22 cellular contexts compared by ENCODE assay signal in genomic region chr7:137946015-137946414, GRCh38. TPM values are rescaled to one million over a fixed set of nuclear protein-coding genes. Genes with fewer than 3 reads are reported as not detected.
DNase-seq lines count a peak whose midpoint lies in the region; TF ChIP-seq lines count a peak whose summit lies in the region.
"Had no signal": no experiment of that assay in that cellular context is flagged by ENCODE, and none has a peak within 500 bp of the region (broad histone marks: within the 10 kb centered on the region; RNA-seq: fewer than 3 reads in every experiment).

No MANE protein-coding gene starts in this region.

- H3K4me3 Mint-ChIP-seq in brain (peak overlapping the region in 1 of 5 experiments; percentile 5), osteocyte (ENCODE audit: unreplicated experiment) (no peak overlapping the region)
- H3K4me3 Mint-ChIP-seq: activated naive CD4-positive, alpha-beta T cell treated with anti-CD3 and anti-CD28 coated beads, Interleukin-2, amount 10 ng/mL, durations not matched to agents 7 days and 5 days; naive thymus-derived CD4-positive, alpha-beta T cell had no signal

- TF ChIP-seq CTCF in brain (conservative IDR thresholded peaks at IDR 0.05) (no peak), osteocyte (IDR thresholded peaks at IDR 0.05) (no peak), GM13977 (IDR thresholded peaks at IDR 0.05; ENCODE audit: extremely low read depth, insufficient read depth, missing control alignments) (no peak)

- H3K36me3 Mint-ChIP-seq in brain, result peaks cover 9% of the 10 kb centered on the region
- H3K36me3 Mint-ChIP-seq in osteocyte (ENCODE audit: unreplicated experiment), result peaks cover 18% of the 10 kb centered on the region

- in situ Hi-C loops in GM13977 (cut with MboI; ENCODE audit: low pct_unique_long_range_greater_than_20kb, low sequenced_read_pairs, unreplicated experiment), result no loop called here

- H3K9me3 Mint-ChIP-seq in brain, result no peaks in the 10 kb centered on the region
- no peaks in the 10 kb centered on the region for H3K9me3 Mint-ChIP-seq in osteocyte (ENCODE audit: unreplicated experiment)
- H3K9me3 Mint-ChIP-seq: activated naive CD4-positive, alpha-beta T cell treated with anti-CD3 and anti-CD28 coated beads, Interleukin-2, amount 10 ng/mL, durations not matched to agents 7 days and 5 days; naive thymus-derived CD4-positive, alpha-beta T cell had no signal

- H3K27ac Mint-ChIP-seq in brain (peak overlapping the region in 3 of 5 experiments; percentile 40 to 83 (median 79)), osteocyte (ENCODE audit: unreplicated experiment) (peak overlapping the region; percentile 78)
- H3K27ac Mint-ChIP-seq: activated naive CD4-positive, alpha-beta T cell treated with anti-CD3 and anti-CD28 coated beads, Interleukin-2, amount 10 ng/mL, durations not matched to agents 7 days and 5 days had no signal

- CTCF ChIA-PET in HEK293T (lab: Yijun Ruan, JAX), result no interaction called here

- DNase-seq in HEK293T (ENCODE audit: extremely low spot score) (no peak), NCI-H524 (lab: John Stamatoyannopoulos, UW) (peak; percentile 85 to 93), osteocyte (ENCODE audit: extremely low spot score, unreplicated experiment) (no peak), GM13977 (ENCODE audit: low spot score) (no peak), NCI-H128 (lab: John Stamatoyannopoulos, UW; ENCODE audit: unreplicated experiment) (no peak)
- DNase-seq in activated naive CD4-positive, alpha-beta T cell treated with Interleukin-2 at 50 U/mL for 16 hours, result no peak
- DNase-seq: activated CD4-positive, alpha-beta T cell treated with anti-CD3 and anti-CD28 coated beads, Interleukin-2, amount 50 U/mL, for 4 hours; activated CD4-positive, CD25-positive, alpha-beta regulatory T cell; activated naive CD4-positive, alpha-beta T cell treated with anti-CD3 and anti-CD28 coated beads, Interleukin-2, amount 10 ng/mL, durations not matched to agents 7 days and 5 days; left ventricle myocardium superior; naive thymus-derived CD4-positive, alpha-beta T cell; NCI-H1048; NCI-H2029; NCI-H446 treated with DMSO at 0.1 percent for 48 hours; ovary; SIG-M5; small intestine; stimulated activated CD4-positive, alpha-beta T cell treated with anti-CD3 and anti-CD28 coated beads, Interleukin-1b, Interleukin-23, amount 100 ng/mL, for 48 hours; stimulated activated CD8-positive, alpha-beta memory T cell treated with anti-CD3 and anti-CD28 coated beads, Interleukin-4, amount 100 ng/mL, for 48 hours; SW 1271; transverse colon had no signal

- H3K4me1 Mint-ChIP-seq in brain (peaks cover 56% of the 10 kb centered on the region), osteocyte (ENCODE audit: unreplicated experiment) (peaks cover 79% of the 10 kb centered on the region)

- POLR2A ChIA-PET in HEK293T (lab: Yijun Ruan, JAX), result no interaction called here

- H3K27me3 Mint-ChIP-seq in brain, result no peaks in the 10 kb centered on the region
- H3K27me3 Mint-ChIP-seq in osteocyte (ENCODE audit: unreplicated experiment), result no peaks in the 10 kb centered on the region
- H3K27me3 Mint-ChIP-seq: activated naive CD4-positive, alpha-beta T cell treated with anti-CD3 and anti-CD28 coated beads, Interleukin-2, amount 10 ng/mL, durations not matched to agents 7 days and 5 days; naive thymus-derived CD4-positive, alpha-beta T cell had no signal

TF ChIP-seq in HEK293T, 16 proteins besides CTCF, POLR2A, EP300 and RAD21:
- no peak for TF ChIP-seq TARDBP (IDR thresholded peaks at IDR 0.05)
- no peak for TF ChIP-seq SUZ12 (IDR thresholded peaks at IDR 0.05)
- TF ChIP-seq FOXK2 (IDR thresholded peaks at IDR 0.05), result no peak
- TF ChIP-seq FOXA1 (IDR thresholded peaks at IDR 0.05), result no peak
- TF ChIP-seq SP1 (IDR thresholded peaks at IDR 0.05), result no peak
- no peak for TF ChIP-seq HDGF (IDR thresholded peaks at IDR 0.05; ENCODE audit: borderline replicate concordance)
- 0 out of 2 replicates have a peak, but pooled peaks have one; percentile 13 for TF ChIP-seq ZNF384 (IDR thresholded peaks at IDR 0.05)

RNA-seq across cellular contexts. Expression of gene CREB3L2, which starts 55.9 kb away (rescaled TPM):
- 7.1 TPM for polyA plus RNA-seq in brain (ENCODE audit: insufficient read depth, low read depth, low replicate concordance)
- 143 and 144 TPM in 2 replicates for total RNA-seq in osteocyte

Comparison
In these comparisons a context has a peak if more than half of its experiments do, and no peak if none do; other contexts are left out.
1. DNase-seq: peak in NCI-H524 (2 of 2); none in HEK293T (single experiment), osteocyte (single experiment), GM13977 (single experiment), NCI-H128 (single experiment) and activated naive CD4-positive, alpha-beta T cell treated with Interleukin-2 at 50 U/mL for 16 hours (single experiment).